12 cellular contexts compared by ENCODE assay signal in the genomic region with DNA sequence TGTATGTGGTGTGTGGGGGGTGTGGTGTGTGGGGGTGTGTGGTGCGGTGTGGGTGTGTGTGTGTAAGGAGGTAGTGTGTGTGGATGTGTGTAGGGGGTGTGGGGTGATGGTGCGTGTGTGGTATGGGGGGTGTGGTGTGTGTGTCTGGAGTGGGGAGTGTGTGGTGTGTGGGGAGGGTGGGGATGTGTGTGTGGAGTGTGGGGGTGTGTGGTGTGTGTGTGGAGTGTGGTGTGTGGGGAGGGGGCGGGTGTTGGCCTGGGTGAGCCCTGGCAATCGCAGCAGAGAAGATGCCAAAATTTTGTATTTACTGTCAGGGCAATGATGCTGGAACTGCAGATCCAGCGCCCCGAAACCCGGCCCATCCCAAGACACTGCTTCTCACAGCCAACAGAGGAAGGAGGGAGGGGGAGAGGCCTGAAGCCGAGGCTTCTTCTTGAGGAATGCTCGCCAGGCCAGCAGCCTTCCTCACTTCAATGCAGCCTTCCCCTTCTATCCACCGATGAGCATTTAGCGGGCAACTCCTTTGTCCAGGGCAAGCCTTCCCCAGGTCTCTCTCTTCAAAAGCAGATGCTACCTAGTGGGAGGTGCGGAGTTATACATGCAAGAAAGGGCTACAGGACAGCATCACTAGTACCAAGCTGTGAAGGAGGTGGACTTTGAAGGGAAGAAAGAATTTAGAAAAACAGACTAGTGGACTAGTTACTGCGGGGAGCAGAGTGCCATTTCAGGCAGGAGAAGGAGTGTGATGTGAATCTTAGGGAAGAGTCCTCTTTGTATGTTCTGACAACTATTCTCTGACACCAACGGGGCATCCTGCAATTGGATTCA. TPM values are rescaled to one million over a fixed set of nuclear protein-coding genes. Genes with fewer than 3 reads are reported as not detected.
A peak's percentile ranks its signal among the peaks of the same experiment; 100 is the strongest.
DNase-seq lines count a peak whose midpoint lies in the region; ATAC-seq and TF ChIP-seq lines count a peak whose summit lies in the region.
"Had no signal": no experiment of that assay in that cellular context is flagged by ENCODE, and none has a peak within 500 bp of the region (broad histone marks: within the 10 kb centered on the region; RNA-seq: fewer than 3 reads in every experiment).

No MANE protein-coding gene starts in this region.

- no peak for TF ChIP-seq CTCF in MM.1S (IDR thresholded peaks at IDR 0.05; ENCODE audit: low read length)

- H3K27me3 Mint-ChIP-seq in activated CD8-positive, alpha-beta memory T cell treated with anti-CD3 and anti-CD28 coated beads, Interleukin-2, amount 10 ng/mL, durations not matched to agents 7 days and 5 days = peaks cover 5% of the 10 kb centered on the region
- no peaks in the 10 kb centered on the region for H3K27me3 Mint-ChIP-seq in T-helper 2 cell treated with Interferon-gamma antibody and Interleukin-4, amounts not matched to agents 5 μg/mL and 100 μg/mL, for 36 hours (ENCODE audit: low read depth)
- H3K27me3 Mint-ChIP-seq in stimulated activated naive CD8-positive, alpha-beta T cell treated with anti-CD3 and anti-CD28 coated beads, Interleukin-15, amount 100 ng/mL, for 72 hours = no peaks in the 10 kb centered on the region

- peak; percentile 41 for DNase-seq in activated CD8-positive, alpha-beta memory T cell treated with anti-CD3 and anti-CD28 coated beads, Interleukin-2, amount 10 ng/mL, durations not matched to agents 7 days and 5 days
- no peak for DNase-seq in activated CD8-positive, alpha-beta memory T cell treated with anti-CD3 and anti-CD28 coated beads, Interleukin-2, amount 50 U/mL, for 4 hours
- no peak for DNase-seq in T-helper 2 cell treated with Interferon-gamma antibody and Interleukin-4, amounts not matched to agents 5 μg/mL and 100 μg/mL, for 36 hours (ENCODE audit: low spot score)
- DNase-seq in stimulated activated naive CD8-positive, alpha-beta T cell treated with anti-CD3 and anti-CD28 coated beads, Interleukin-15, amount 100 ng/mL, for 72 hours = peak in 1 of 2 donors; percentile 21
- DNase-seq in amygdala (lab: John Stamatoyannopoulos, UW) (no peak), MM.1S (no peak)
- DNase-seq: activated naive CD4-positive, alpha-beta T cell treated with Interleukin-2 at 50 U/mL for 16 hours; C1 segment of cervical spinal cord had no signal

- H2AFZ ChIP-seq in MM.1S (ENCODE audit: low read length) = no peak overlapping the region

- H3K9me3 ChIP-seq in iPS-20b (ENCODE audit: insufficient read depth, low read depth, low read length) (no peaks in the 10 kb centered on the region), MM.1S (replicated peaks; ENCODE audit: insufficient read depth, low read length) (no peaks in the 10 kb centered on the region)
- H3K9me3 ChIP-seq: pancreas had no signal

- peaks cover 23% of the 10 kb centered on the region for H3F3A ChIP-seq in MM.1S (ENCODE audit: insufficient read depth, low read length)

- no peak overlapping the region for H3K4me3 Mint-ChIP-seq in activated CD8-positive, alpha-beta memory T cell treated with anti-CD3 and anti-CD28 coated beads, Interleukin-2, amount 10 ng/mL, durations not matched to agents 7 days and 5 days
- H3K4me3 Mint-ChIP-seq in T-helper 2 cell treated with Interferon-gamma antibody and Interleukin-4, amounts not matched to agents 5 μg/mL and 100 μg/mL, for 36 hours = no peak overlapping the region
- no peak overlapping the region for H3K4me3 Mint-ChIP-seq in stimulated activated naive CD8-positive, alpha-beta T cell treated with anti-CD3 and anti-CD28 coated beads, Interleukin-15, amount 100 ng/mL, for 72 hours

- H3K27ac Mint-ChIP-seq in activated CD8-positive, alpha-beta memory T cell treated with anti-CD3 and anti-CD28 coated beads, Interleukin-2, amount 10 ng/mL, durations not matched to agents 7 days and 5 days = no peak overlapping the region
- H3K27ac Mint-ChIP-seq in T-helper 2 cell treated with Interferon-gamma antibody and Interleukin-4, amounts not matched to agents 5 μg/mL and 100 μg/mL, for 36 hours = peak overlapping the region; percentile 67
- no peak overlapping the region for H3K27ac Mint-ChIP-seq in stimulated activated naive CD8-positive, alpha-beta T cell treated with anti-CD3 and anti-CD28 coated beads, Interleukin-15, amount 100 ng/mL, for 72 hours

- CTCF ChIA-PET in activated CD8-positive, alpha-beta memory T cell treated with anti-CD3 and anti-CD28 coated beads, Interleukin-2, amount 10 ng/mL, durations not matched to agents 7 days and 5 days (lab: Charles Lee) = interaction anchor here (1.2 to 5.1 kb wide), 3 partner anchors 54 to 224 kb away, joined by 3 to 37 read pairs (median 3); no protein-coding TSS in a partner anchor

- no peak overlapping the region for H3K4me3 ChIP-seq in iPS-20b (ENCODE audit: low read length)
- no peak overlapping the region for H3K4me3 ChIP-seq in MM.1S (ENCODE audit: low read length)
- H3K4me3 ChIP-seq: pancreas had no signal

- H3K4me1 Mint-ChIP-seq in activated CD8-positive, alpha-beta memory T cell treated with anti-CD3 and anti-CD28 coated beads, Interleukin-2, amount 10 ng/mL, durations not matched to agents 7 days and 5 days = peaks cover 68% of the 10 kb centered on the region
- H3K4me1 Mint-ChIP-seq in T-helper 2 cell treated with Interferon-gamma antibody and Interleukin-4, amounts not matched to agents 5 μg/mL and 100 μg/mL, for 36 hours (ENCODE audit: low read depth) = peaks cover 66% of the 10 kb centered on the region
- peaks cover 97% of the 10 kb centered on the region for H3K4me1 Mint-ChIP-seq in stimulated activated naive CD8-positive, alpha-beta T cell treated with anti-CD3 and anti-CD28 coated beads, Interleukin-15, amount 100 ng/mL, for 72 hours

- H3K36me3 ChIP-seq in iPS-20b (ENCODE audit: insufficient read depth, low read depth, low read length) (no peaks in the 10 kb centered on the region), MM.1S (replicated peaks; ENCODE audit: insufficient read depth, low read length) (no peaks in the 10 kb centered on the region)
- H3K36me3 ChIP-seq: pancreas had no signal

- no peak overlapping the region for H3K4me2 ChIP-seq in MM.1S (ENCODE audit: low read depth, low read length)

- H3K36me3 Mint-ChIP-seq in activated CD8-positive, alpha-beta memory T cell treated with anti-CD3 and anti-CD28 coated beads, Interleukin-2, amount 10 ng/mL, durations not matched to agents 7 days and 5 days = peaks cover 15% of the 10 kb centered on the region
- H3K36me3 Mint-ChIP-seq in T-helper 2 cell treated with Interferon-gamma antibody and Interleukin-4, amounts not matched to agents 5 μg/mL and 100 μg/mL, for 36 hours (ENCODE audit: low read depth) = peaks cover 6% of the 10 kb centered on the region

- H3K79me2 ChIP-seq in MM.1S (ENCODE audit: low read length) = no peaks in the 10 kb centered on the region

- no peaks in the 10 kb centered on the region for H3K9me3 Mint-ChIP-seq in activated CD8-positive, alpha-beta memory T cell treated with anti-CD3 and anti-CD28 coated beads, Interleukin-2, amount 10 ng/mL, durations not matched to agents 7 days and 5 days (ENCODE audit: low read depth)
- H3K9me3 Mint-ChIP-seq in T-helper 2 cell treated with Interferon-gamma antibody and Interleukin-4, amounts not matched to agents 5 μg/mL and 100 μg/mL, for 36 hours = no peaks in the 10 kb centered on the region
- H3K9me3 Mint-ChIP-seq in stimulated activated naive CD8-positive, alpha-beta T cell treated with anti-CD3 and anti-CD28 coated beads, Interleukin-15, amount 100 ng/mL, for 72 hours = no peaks in the 10 kb centered on the region

- H3K4me1 ChIP-seq in iPS-20b (ENCODE audit: insufficient read depth, low read length) (peaks cover 5% of the 10 kb centered on the region; the same call in 1 of the 2 replicates), MM.1S (ENCODE audit: low read length) (peaks cover 59% of the 10 kb centered on the region)

- peak overlapping the region; percentile 27 for H3K27ac ChIP-seq in iPS-20b (ENCODE audit: low read length)
- H3K27ac ChIP-seq in MM.1S (ENCODE audit: low read length) = no peak overlapping the region
- H3K27ac ChIP-seq: pancreas, VCaP had no signal

- no peaks in the 10 kb centered on the region for H4K20me1 ChIP-seq in MM.1S (ENCODE audit: insufficient read depth, low read length)

- no peaks in the 10 kb centered on the region for H3K27me3 ChIP-seq in iPS-20b (ENCODE audit: insufficient read depth, low read length)
- no peaks in the 10 kb centered on the region for H3K27me3 ChIP-seq in MM.1S (replicated peaks; ENCODE audit: insufficient read depth, low read length)
- H3K27me3 ChIP-seq: pancreas had no signal

- no peak for ATAC-seq in activated CD8-positive, alpha-beta memory T cell treated with anti-CD3 and anti-CD28 coated beads, Interleukin-2, amount 10 ng/mL, durations not matched to agents 7 days and 5 days
- peak; percentile 16 for ATAC-seq in stimulated activated naive CD8-positive, alpha-beta T cell treated with anti-CD3 and anti-CD28 coated beads, Interleukin-15, amount 100 ng/mL, for 72 hours
- ATAC-seq in HG03571 (IDR thresholded peaks at IDR 0.05; ENCODE audit: unreplicated experiment) = no peak
- ATAC-seq: pancreas had no signal

- H3K9ac ChIP-seq in iPS-20b (ENCODE audit: low read depth, low read length) (peak overlapping the region; percentile 48; the same call in 1 of the 2 replicates), MM.1S (ENCODE audit: low read length) (no peak overlapping the region)

- H3K9me2 ChIP-seq in MM.1S (replicated peaks; ENCODE audit: insufficient read depth, low read length) = no peaks in the 10 kb centered on the region

RNA-seq across cellular contexts. Expression of gene SRP14, which starts 12.0 kb away (rescaled TPM):
- 100 to 1,000 TPM; 150 to 160 TPM for total RNA-seq in activated CD8-positive, alpha-beta memory T cell treated with anti-CD3 and anti-CD28 coated beads, Interleukin-2, amount 10 ng/mL, durations not matched to agents 7 days and 5 days

RNA-seq across cellular contexts. Expression of gene BMF, which starts 57.7 kb away (rescaled TPM):
- 10 to 100 TPM in 1 of 2 experiments, 1 to 10 TPM in 1; 3.6 to 13.0 TPM for total RNA-seq in activated CD8-positive, alpha-beta memory T cell treated with anti-CD3 and anti-CD28 coated beads, Interleukin-2, amount 10 ng/mL, durations not matched to agents 7 days and 5 days
